9 cellular contexts compared by ENCODE assay signal in the genomic region with DNA sequence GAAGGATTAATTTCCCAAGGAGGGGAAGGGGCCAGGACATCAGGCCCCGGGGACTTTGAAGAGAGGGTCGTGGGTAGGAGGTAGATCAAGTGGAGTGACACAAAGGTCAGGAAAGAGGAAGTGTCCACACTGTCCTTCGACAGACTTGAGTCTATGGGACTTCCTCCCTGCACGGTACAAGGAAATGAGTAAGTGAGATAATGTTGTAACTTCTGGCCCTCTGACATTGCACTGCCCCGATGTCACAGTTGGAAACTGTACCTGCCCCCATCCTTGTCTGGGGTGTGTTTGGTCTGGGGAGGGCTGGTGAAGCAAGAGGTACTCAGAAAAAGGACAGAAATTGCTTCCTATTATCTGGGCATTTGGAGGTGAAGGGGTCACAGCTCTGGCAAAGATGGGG. TPM values are rescaled to one million over a fixed set of nuclear protein-coding genes. Genes with fewer than 3 reads are reported as not detected.
A peak's percentile ranks its signal among the peaks of the same experiment; 100 is the strongest.
DNase-seq lines count a peak whose midpoint lies in the region; ATAC-seq and TF ChIP-seq lines count a peak whose summit lies in the region.
"Had no signal": no experiment of that assay in that cellular context is flagged by ENCODE, and none has a peak within 500 bp of the region (broad histone marks: within the 10 kb centered on the region; RNA-seq: fewer than 3 reads in every experiment).

No MANE protein-coding gene starts in this region.

- no peak for DNase-seq in activated CD4-positive, alpha-beta T cell treated with anti-CD3 and anti-CD28 coated beads for 36 hours
- DNase-seq in activated CD4-positive, alpha-beta T cell treated with anti-CD3 and anti-CD28 coated beads for 1 hour = no peak
- DNase-seq in T-helper 17 cell (no peak), left ventricle myocardium superior (no peak), dedifferentiated amniotic fluid mesenchymal stem cell (ENCODE audit: extremely low spot score) (no peak), AG20443 (ENCODE audit: low spot score) (no peak), GM23338 (ENCODE audit: low spot score) (no peak)
- DNase-seq in stimulated activated naive CD8-positive, alpha-beta T cell treated with anti-CD3 and anti-CD28 coated beads, Interleukin-15, amount 100 ng/mL, for 72 hours = no peak
- DNase-seq: NCI-H748 treated with DMSO at 0.1 percent for 48 hours had no signal

- H2AFZ ChIP-seq in GM23338 = no peak overlapping the region

- TF ChIP-seq CTCF in GM23338 (conservative IDR thresholded peaks at IDR 0.05; ENCODE audit: low read depth in 2 of 2) = no peak

- H3K27ac Mint-ChIP-seq in activated CD4-positive, alpha-beta T cell treated with anti-CD3 and anti-CD28 coated beads for 36 hours = no peak overlapping the region
- peak overlapping the region; percentile 16 for H3K27ac Mint-ChIP-seq in T-helper 17 cell
- H3K27ac Mint-ChIP-seq in stimulated activated naive CD8-positive, alpha-beta T cell treated with anti-CD3 and anti-CD28 coated beads, Interleukin-15, amount 100 ng/mL, for 72 hours = peak overlapping the region; percentile 42 to 62
- H3K27ac Mint-ChIP-seq in GM23338 = no peak overlapping the region

- H3K79me2 ChIP-seq in GM23338 (replicated peaks; ENCODE audit: insufficient read depth) = no peaks in the 10 kb centered on the region

- no peaks in the 10 kb centered on the region for H3K36me3 ChIP-seq in GM23338 (ENCODE audit: insufficient read depth)

- H3K9me3 ChIP-seq in T-helper 17 cell (ENCODE audit: control insufficient read depth, low read length, poor library complexity, severe bottlenecking) = no peaks in the 10 kb centered on the region

- intact Hi-C loops in activated CD4-positive, alpha-beta T cell treated with anti-CD3 and anti-CD28 coated beads for 36 hours (cut with DNase I, micrococcal nuclease) = no loop called here
- intact Hi-C loops in left ventricle myocardium superior (cut with micrococcal nuclease) = no loop called here

- no peak overlapping the region for H3K4me3 ChIP-seq in GM23338

- no peaks in the 10 kb centered on the region for H3K9me3 Mint-ChIP-seq in activated CD4-positive, alpha-beta T cell treated with anti-CD3 and anti-CD28 coated beads for 36 hours (ENCODE audit: low read depth)
- H3K9me3 Mint-ChIP-seq in stimulated activated naive CD8-positive, alpha-beta T cell treated with anti-CD3 and anti-CD28 coated beads, Interleukin-15, amount 100 ng/mL, for 72 hours = no peaks in the 10 kb centered on the region
- no peaks in the 10 kb centered on the region for H3K9me3 Mint-ChIP-seq in GM23338

- no peaks in the 10 kb centered on the region for H3K36me3 Mint-ChIP-seq in activated CD4-positive, alpha-beta T cell treated with anti-CD3 and anti-CD28 coated beads for 36 hours (ENCODE audit: low read depth)
- H3K36me3 Mint-ChIP-seq in T-helper 17 cell (ENCODE audit: low read depth) = no peaks in the 10 kb centered on the region
- no peaks in the 10 kb centered on the region for H3K36me3 Mint-ChIP-seq in GM23338 (ENCODE audit: low read depth)

- peaks cover 4% of the 10 kb centered on the region for H3K27me3 Mint-ChIP-seq in activated CD4-positive, alpha-beta T cell treated with anti-CD3 and anti-CD28 coated beads for 36 hours
- H3K27me3 Mint-ChIP-seq in T-helper 17 cell (peaks cover 15% of the 10 kb centered on the region), GM23338 (ENCODE audit: insufficient read depth, low read depth, poor library complexity) (no peaks in the 10 kb centered on the region)
- peaks cover 12% of the 10 kb centered on the region for H3K27me3 Mint-ChIP-seq in stimulated activated naive CD8-positive, alpha-beta T cell treated with anti-CD3 and anti-CD28 coated beads, Interleukin-15, amount 100 ng/mL, for 72 hours

- peak; percentile 45 for ATAC-seq in activated CD4-positive, alpha-beta T cell treated with anti-CD3 and anti-CD28 coated beads for 36 hours
- peak; percentile 69 for ATAC-seq in T-helper 17 cell
- peak; percentile 66 for ATAC-seq in left ventricle myocardium superior
- peak; percentile 82 for ATAC-seq in stimulated activated naive CD8-positive, alpha-beta T cell treated with anti-CD3 and anti-CD28 coated beads, Interleukin-15, amount 100 ng/mL, for 72 hours
- no peak for ATAC-seq in GM23338

- peaks cover 4% of the 10 kb centered on the region; the same call in 1 of the 2 replicates for H3K9me2 ChIP-seq in GM23338 (ENCODE audit: insufficient read depth)

- no peaks in the 10 kb centered on the region for H3F3A ChIP-seq in GM23338 (replicated peaks; ENCODE audit: low read depth)

- CTCF ChIA-PET in activated CD4-positive, alpha-beta T cell treated with anti-CD3 and anti-CD28 coated beads for 36 hours (lab: Charles Lee) = no interaction called here

- no peak overlapping the region for H3K4me2 ChIP-seq in GM23338

- no peaks in the 10 kb centered on the region for H3K27me3 ChIP-seq in GM23338 (ENCODE audit: insufficient read depth)

- peaks cover 12% of the 10 kb centered on the region for H3K4me1 Mint-ChIP-seq in activated CD4-positive, alpha-beta T cell treated with anti-CD3 and anti-CD28 coated beads for 36 hours
- H3K4me1 Mint-ChIP-seq in T-helper 17 cell (peaks cover 8% of the 10 kb centered on the region), GM23338 (no peaks in the 10 kb centered on the region)
- H3K4me1 Mint-ChIP-seq in stimulated activated naive CD8-positive, alpha-beta T cell treated with anti-CD3 and anti-CD28 coated beads, Interleukin-15, amount 100 ng/mL, for 72 hours = peaks cover 14% of the 10 kb centered on the region

- H4K20me1 ChIP-seq in GM23338 (replicated peaks; ENCODE audit: insufficient read depth) = no peaks in the 10 kb centered on the region

- no peak overlapping the region for H3K27ac ChIP-seq in GM23338 (ENCODE audit: low read depth)

- no peak overlapping the region for H3K4me3 Mint-ChIP-seq in activated CD4-positive, alpha-beta T cell treated with anti-CD3 and anti-CD28 coated beads for 36 hours
- H3K4me3 Mint-ChIP-seq in T-helper 17 cell (no peak overlapping the region), GM23338 (no peak overlapping the region)
- H3K4me3 Mint-ChIP-seq in stimulated activated naive CD8-positive, alpha-beta T cell treated with anti-CD3 and anti-CD28 coated beads, Interleukin-15, amount 100 ng/mL, for 72 hours = peak overlapping the region in 1 of 2 donors; percentile 33

- H3K4me1 ChIP-seq in GM23338 (ENCODE audit: insufficient read depth) = no peaks in the 10 kb centered on the region

- POLR2A ChIA-PET in activated CD4-positive, alpha-beta T cell treated with anti-CD3 and anti-CD28 coated beads for 36 hours (lab: Charles Lee) = no interaction called here

TF ChIP-seq in GM23338, 12 proteins besides CTCF, POLR2A, EP300 and RAD21 (continues in another document):
- TF ChIP-seq POLR2AphosphoS5 (IDR thresholded peaks at IDR 0.05; ENCODE audit: low read depth) (no peak), NANOG (IDR thresholded peaks at IDR 0.05; ENCODE audit: borderline replicate concordance) (no peak)

RNA-seq across cellular contexts. Expression of a gene that starts 22.2 kb away (rescaled TPM):
- total RNA-seq in activated CD4-positive, alpha-beta T cell treated with anti-CD3 and anti-CD28 coated beads for 36 hours = 10 to 100 TPM; 24.9 to 29.6 TPM
- total RNA-seq in T-helper 17 cell (10 to 100 TPM; 58.4 to 68.4 TPM), left ventricle myocardium superior (10.1 TPM)
- total RNA-seq in GM23338 (2014; rRNA removed; shearing (Covaris generic)) = not detected in 2 replicates
- 0.23 TPM in 1 of 2 replicates, not detected in the other for polyA plus RNA-seq in GM23338 (2016; fragmentation: Nextera tagmentation; extraction: Ambion mirVana)

Comparison
In these comparisons a context has a peak if more than half of its experiments do, and no peak if none do; other contexts are left out.
1. H3K27ac Mint-ChIP-seq: peak in T-helper 17 cell (single experiment) and stimulated activated naive CD8-positive, alpha-beta T cell treated with anti-CD3 and anti-CD28 coated beads, Interleukin-15, amount 100 ng/mL, for 72 hours (2 of 2); none in activated CD4-positive, alpha-beta T cell treated with anti-CD3 and anti-CD28 coated beads for 36 hours (single experiment) and GM23338 (single experiment).
2. RNA of a gene that starts 22.2 kb away (total RNA-seq): 58.4 to 68.4 TPM in T-helper 17 cell, 24.9 to 29.6 TPM in activated CD4-positive, alpha-beta T cell treated with anti-CD3 and anti-CD28 coated beads for 36 hours and 10.1 TPM in left ventricle myocardium superior (single experiment); not detected in GM23338; every median in the first group is over 10 times any median in the second.